Comparison of ENCODE assay signal across 8 cellular contexts in genomic region chr12:11580125-11580751, GRCh38.
DNase-seq lines count a peak whose midpoint lies in the region; ATAC-seq and TF ChIP-seq lines count a peak whose summit lies in the region.

No MANE protein-coding gene starts in this region.

- H3K9me3 ChIP-seq in heart right ventricle: no peaks in the 10 kb centered on the region
- H3K9me3 ChIP-seq in upper lobe of left lung: no peaks in the 10 kb centered on the region
- no peaks in the 10 kb centered on the region for H3K9me3 ChIP-seq in Karpas-422 (ENCODE audit: low read length)

- intact Hi-C loops in heart right ventricle (cut with DNase I): loop anchor here in 8 of 10 donors (2.0 to 10.0 kb wide), 10 partner anchors 65 to 755 kb away; partner anchors contain the start of gene ETV6 (in 2 of the 8)

- TF ChIP-seq EP300 in upper lobe of left lung (IDR thresholded peaks at IDR 0.05): no peak

- ATAC-seq in heart right ventricle (peak in 5 of 8 donors; percentile 7 to 68 (median 50)), upper lobe of left lung (ENCODE audit: low FRiP score in 2 of 2) (peak; percentile 61 to 76), GM18907 (IDR thresholded peaks at IDR 0.05; ENCODE audit: unreplicated experiment) (no peak)

- DNase-seq in SKM-1 treated with dmso at 0.1 percent for 144 hours (lab: John Stamatoyannopoulos, UW; ENCODE audit: unreplicated experiment): peak; percentile 46
- DNase-seq in SKM-1 (lab: John Stamatoyannopoulos, UW; ENCODE audit: unreplicated experiment): no peak
- DNase-seq in SIG-M5 treated with dmso at 0.1 percent for 504 hours (lab: John Stamatoyannopoulos, UW; ENCODE audit: unreplicated experiment): peak; percentile 85
- no peak for DNase-seq in heart right ventricle
- peak in 1 of 2 donors; percentile 30 for DNase-seq in upper lobe of left lung
- DNase-seq in Karpas-422: no peak
- no peak for DNase-seq in hippocampal formation (lab: John Stamatoyannopoulos, UW)

- peaks cover 0 to 29% (median 0%) of the 10 kb centered on the region in 9 donors for H3K4me1 ChIP-seq in heart right ventricle
- H3K4me1 ChIP-seq in upper lobe of left lung: peaks cover 8 to 14% (median 10%) of the 10 kb centered on the region in 4 donors
- no peaks in the 10 kb centered on the region for H3K4me1 ChIP-seq in Karpas-422 (ENCODE audit: low read length)

- no peak for TF ChIP-seq CTCF in heart right ventricle (IDR thresholded peaks at IDR 0.05)
- TF ChIP-seq CTCF in upper lobe of left lung (IDR thresholded peaks at IDR 0.05): peak in 1 of 6 experiments; percentile 10

- no peaks in the 10 kb centered on the region for H3K79me2 ChIP-seq in Karpas-422 (ENCODE audit: low read length)

- no peaks in the 10 kb centered on the region for H3K9me2 ChIP-seq in Karpas-422 (replicated peaks; ENCODE audit: insufficient read depth, low read length)

- no peak overlapping the region for H2AFZ ChIP-seq in Karpas-422 (ENCODE audit: low read length)

- H3K27me3 ChIP-seq in heart right ventricle (peaks cover 0 to 8% (median 0%) of the 10 kb centered on the region in 7 donors), upper lobe of left lung (no peaks in the 10 kb centered on the region), Karpas-422 (ENCODE audit: low read length) (0 out of 2 replicates have a peak, but pooled peaks cover 2% of the 10 kb centered on the region)

- H3K4me3 ChIP-seq in heart right ventricle (no peak overlapping the region), upper lobe of left lung (no peak overlapping the region), Karpas-422 (ENCODE audit: low read length) (no peak overlapping the region)

- H3K27ac ChIP-seq in heart right ventricle (peak overlapping the region in 1 of 10 donors; percentile 10), upper lobe of left lung (peak overlapping the region in 1 of 4 donors; percentile 40), Karpas-422 (ENCODE audit: low read length) (no peak overlapping the region)

- H3K9ac ChIP-seq in Karpas-422 (ENCODE audit: low read length): no peak overlapping the region

- 62 to 73% methylated on average over 2 of the region's 2 CpGs for WGBS in heart right ventricle, 2 donors
- 32 to 38% methylated on average over 2 of the region's 2 CpGs for WGBS in upper lobe of left lung, 2 donors

- no peaks in the 10 kb centered on the region for H4K20me1 ChIP-seq in Karpas-422 (ENCODE audit: insufficient read depth, low read depth, low read length)

- no peak overlapping the region for H3K4me2 ChIP-seq in Karpas-422 (ENCODE audit: low read depth, low read length, poor library complexity, severe bottlenecking)

- no peak for TF ChIP-seq POLR2A in upper lobe of left lung (IDR thresholded peaks at IDR 0.05)

- H3K36me3 ChIP-seq in heart right ventricle: no peaks in the 10 kb centered on the region
- no peaks in the 10 kb centered on the region for H3K36me3 ChIP-seq in upper lobe of left lung
- H3K36me3 ChIP-seq in Karpas-422 (ENCODE audit: insufficient read depth, low read length): no peaks in the 10 kb centered on the region

Comparison
In these comparisons a context has a peak if more than half of its experiments do, and no peak if none do; other contexts are left out.
1. DNase-seq: peak in SKM-1 treated with dmso at 0.1 percent for 144 hours (single experiment) and SIG-M5 treated with dmso at 0.1 percent for 504 hours (single experiment); none in SKM-1 (single experiment), heart right ventricle (0 of 2), Karpas-422 (single experiment) and hippocampal formation (0 of 2).